Comparison of ENCODE assay signal across 31 cellular contexts in genomic region chr2:200221055-200221692, GRCh38.
DNase-seq lines count a peak whose midpoint lies in the region; FAIRE-seq and TF ChIP-seq lines count a peak whose summit lies in the region.
"Had no signal": no experiment of that assay in that cellular context is flagged by ENCODE, and none has a peak within 500 bp of the region (broad histone marks: within the 10 kb centered on the region; RNA-seq: fewer than 3 reads in every experiment).

No MANE protein-coding gene starts in this region.

- peak overlapping the region; percentile 86 to 93 (median 91) for H3K27ac Mint-ChIP-seq in nephron
- H3K27ac Mint-ChIP-seq in T-helper 2 cell treated with Interferon-gamma antibody and Interleukin-4, amounts not matched to agents 5 μg/mL and 100 μg/mL, for 36 hours, result no peak overlapping the region
- no peak overlapping the region for H3K27ac Mint-ChIP-seq in CD8-positive, alpha-beta memory T cell
- H3K27ac Mint-ChIP-seq: activated B cell treated with CpG ODN at 0.5 μM for 24 hours; activated CD4-positive, alpha-beta T cell treated with anti-CD3 and anti-CD28 coated beads, Interleukin-2, amount 10 ng/mL, durations not matched to agents 7 days and 5 days; activated naive CD8-positive, alpha-beta T cell treated with anti-CD3 and anti-CD28 coated beads for 36 hours; CD14-positive monocyte had no signal

- H3K4me3 Mint-ChIP-seq in nephron, result peak overlapping the region in 2 of 3 experiments; percentile 20 to 45
- H3K4me3 Mint-ChIP-seq in T-helper 2 cell treated with Interferon-gamma antibody and Interleukin-4, amounts not matched to agents 5 μg/mL and 100 μg/mL, for 36 hours, result no peak overlapping the region
- H3K4me3 Mint-ChIP-seq in CD8-positive, alpha-beta memory T cell, result no peak overlapping the region
- H3K4me3 Mint-ChIP-seq: activated B cell treated with CpG ODN at 0.5 μM for 24 hours; activated CD4-positive, alpha-beta T cell treated with anti-CD3 and anti-CD28 coated beads, Interleukin-2, amount 10 ng/mL, durations not matched to agents 7 days and 5 days; activated naive CD8-positive, alpha-beta T cell treated with anti-CD3 and anti-CD28 coated beads for 36 hours; activated T-cell treated with anti-CD3 and anti-CD28 coated beads, Interleukin-2, amount 50 U/mL, for 4 hours; CD14-positive monocyte had no signal

- in situ Hi-C loops in Caki2 (cut with HindIII; ENCODE audit: low pct_unique_long_range_greater_than_20kb, low sequenced_read_pairs), result no loop called here

- H3K4me1 ChIP-seq in CD8-positive, alpha-beta memory T cell (ENCODE audit: insufficient read depth, low read length), result no peaks in the 10 kb centered on the region

- peaks cover 55% of the 10 kb centered on the region for H3K4me1 Mint-ChIP-seq in nephron
- no peaks in the 10 kb centered on the region for H3K4me1 Mint-ChIP-seq in T-helper 2 cell treated with Interferon-gamma antibody and Interleukin-4, amounts not matched to agents 5 μg/mL and 100 μg/mL, for 36 hours (ENCODE audit: low read depth)
- peaks cover 0 to 2% (median 0%) of the 10 kb centered on the region in 3 donors for H3K4me1 Mint-ChIP-seq in CD8-positive, alpha-beta memory T cell
- H3K4me1 Mint-ChIP-seq: activated B cell treated with CpG ODN at 0.5 μM for 24 hours; activated CD4-positive, alpha-beta T cell treated with anti-CD3 and anti-CD28 coated beads, Interleukin-2, amount 10 ng/mL, durations not matched to agents 7 days and 5 days; activated naive CD8-positive, alpha-beta T cell treated with anti-CD3 and anti-CD28 coated beads for 36 hours had no signal

- no peaks in the 10 kb centered on the region for H3K9me3 Mint-ChIP-seq in nephron
- H3K9me3 Mint-ChIP-seq in T-helper 2 cell treated with Interferon-gamma antibody and Interleukin-4, amounts not matched to agents 5 μg/mL and 100 μg/mL, for 36 hours, result no peaks in the 10 kb centered on the region
- H3K9me3 Mint-ChIP-seq in CD8-positive, alpha-beta memory T cell, result peaks cover 0 to 2% (median 0%) of the 10 kb centered on the region in 5 donors
- H3K9me3 Mint-ChIP-seq: activated B cell treated with CpG ODN at 0.5 μM for 24 hours; activated CD4-positive, alpha-beta T cell treated with anti-CD3 and anti-CD28 coated beads, Interleukin-2, amount 10 ng/mL, durations not matched to agents 7 days and 5 days; activated naive CD8-positive, alpha-beta T cell treated with anti-CD3 and anti-CD28 coated beads for 36 hours; activated T-cell treated with anti-CD3 and anti-CD28 coated beads, Interleukin-2, amount 50 U/mL, for 4 hours had no signal

- no peak for TF ChIP-seq CTCF in VCaP (conservative IDR thresholded peaks at IDR 0.05)
- no peak for TF ChIP-seq CTCF in nephron (IDR thresholded peaks at IDR 0.05; ENCODE audit: unreplicated experiment in 3 of 3)

- peak overlapping the region; percentile 45; the same call in 1 of the 2 replicates for H3K27ac ChIP-seq in VCaP
- no peak overlapping the region for H3K27ac ChIP-seq in CD8-positive, alpha-beta memory T cell (ENCODE audit: low read depth, low read length)
- H3K27ac ChIP-seq: cardiac muscle cell, epithelial cell of prostate, lower lobe of right lung, upper lobe of right lung had no signal

- POLR2A ChIA-PET in CD8-positive, alpha-beta memory T cell (lab: Charles Lee), result no interaction called here

- H3K27me3 Mint-ChIP-seq in nephron (ENCODE audit: low read depth), result no peaks in the 10 kb centered on the region
- peaks cover 32% of the 10 kb centered on the region for H3K27me3 Mint-ChIP-seq in T-helper 2 cell treated with Interferon-gamma antibody and Interleukin-4, amounts not matched to agents 5 μg/mL and 100 μg/mL, for 36 hours (ENCODE audit: low read depth)
- H3K27me3 Mint-ChIP-seq in CD8-positive, alpha-beta memory T cell, result peaks cover 2 to 20% of the 10 kb centered on the region in 2 donors

- no peaks in the 10 kb centered on the region for H3K36me3 ChIP-seq in CD8-positive, alpha-beta memory T cell (ENCODE audit: insufficient read depth, low read length)
- no peaks in the 10 kb centered on the region for H3K36me3 ChIP-seq in H7 (replicated peaks; ENCODE audit: control insufficient read depth, insufficient read depth, low read length)
- H3K36me3 ChIP-seq: cardiac muscle cell, lower lobe of right lung, upper lobe of right lung had no signal

- CTCF ChIA-PET in CD8-positive, alpha-beta memory T cell (lab: Charles Lee), result no interaction called here

- peak; percentile 16 for DNase-seq in Caki2 (ENCODE audit: low read depth)
- no peak for DNase-seq in NCI-H69 (lab: John Stamatoyannopoulos, UW)
- DNase-seq in T-helper 2 cell treated with Interferon-gamma antibody and Interleukin-4, amounts not matched to agents 5 μg/mL and 100 μg/mL, for 36 hours (ENCODE audit: low spot score), result no peak
- no peak for DNase-seq in CD8-positive, alpha-beta memory T cell
- DNase-seq in H7, result no peak
- DNase-seq: activated B cell treated with CpG ODN at 0.5 μM for 24 hours; activated CD4-positive, alpha-beta T cell treated with anti-CD3 and anti-CD28 coated beads, Interleukin-2, amount 10 ng/mL, durations not matched to agents 7 days and 5 days; activated gamma-delta T cell; activated naive CD8-positive, alpha-beta T cell treated with anti-CD3 and anti-CD28 coated beads for 36 hours; activated T-cell treated with anti-CD3 and anti-CD28 coated beads, Interleukin-2, amount 50 U/mL, for 4 hours; anterior cingulate cortex; effector CD8-positive, alpha-beta T cell; EL; IMR-90; islet precursor cell; lower lobe of right lung; NCI-H2171; NCI-H510A; OCI-M1; retina; stimulated activated naive CD4-positive, alpha-beta T cell; upper lobe of right lung had no signal

- no peaks in the 10 kb centered on the region for H3K36me3 Mint-ChIP-seq in nephron (ENCODE audit: low read depth)
- no peaks in the 10 kb centered on the region for H3K36me3 Mint-ChIP-seq in T-helper 2 cell treated with Interferon-gamma antibody and Interleukin-4, amounts not matched to agents 5 μg/mL and 100 μg/mL, for 36 hours (ENCODE audit: low read depth)
- no peaks in the 10 kb centered on the region for H3K36me3 Mint-ChIP-seq in CD8-positive, alpha-beta memory T cell
- H3K36me3 Mint-ChIP-seq: activated naive CD8-positive, alpha-beta T cell treated with anti-CD3 and anti-CD28 coated beads for 36 hours; CD14-positive monocyte had no signal

- H3K27me3 ChIP-seq in CD8-positive, alpha-beta memory T cell (ENCODE audit: insufficient read depth, low read length, poor library complexity, severe bottlenecking), result no peaks in the 10 kb centered on the region
- H3K27me3 ChIP-seq in H7 (ENCODE audit: control insufficient read depth, insufficient read depth, low read length), result no peaks in the 10 kb centered on the region
- H3K27me3 ChIP-seq: cardiac muscle cell, upper lobe of right lung had no signal

- no peaks in the 10 kb centered on the region for H3K9me3 ChIP-seq in CD8-positive, alpha-beta memory T cell (ENCODE audit: low read length)
- H3K9me3 ChIP-seq: lower lobe of right lung, upper lobe of right lung had no signal

- no peak overlapping the region for H3K4me3 ChIP-seq in CD8-positive, alpha-beta memory T cell (ENCODE audit: low read length)
- H3K4me3 ChIP-seq in H7 (ENCODE audit: insufficient read depth, low read depth, low read length), result no peak overlapping the region
- H3K4me3 ChIP-seq: cardiac muscle cell, lower lobe of right lung, skin epidermis, upper lobe of right lung had no signal

- peak; percentile 79 for FAIRE-seq in islet of Langerhans (lab: Jason Lieb, UNC)
- FAIRE-seq: colon, D721Med had no signal

Comparison
In these comparisons a context has a peak if more than half of its experiments do, and no peak if none do; other contexts are left out.
1. H3K27ac Mint-ChIP-seq: peak in nephron (3 of 3); none in T-helper 2 cell treated with Interferon-gamma antibody and Interleukin-4, amounts not matched to agents 5 μg/mL and 100 μg/mL, for 36 hours (single experiment) and CD8-positive, alpha-beta memory T cell (0 of 8).
2. H3K4me3 Mint-ChIP-seq: peak in nephron (2 of 3); none in T-helper 2 cell treated with Interferon-gamma antibody and Interleukin-4, amounts not matched to agents 5 μg/mL and 100 μg/mL, for 36 hours (single experiment) and CD8-positive, alpha-beta memory T cell (0 of 7).